Comparison of ENCODE assay signal across 29 cellular contexts in genomic region chr2:235052514-235053354, GRCh38.
DNase-seq lines count a peak whose midpoint lies in the region; ATAC-seq, FAIRE-seq and TF ChIP-seq lines count a peak whose summit lies in the region.
"Had no signal": no experiment of that assay in that cellular context is flagged by ENCODE, and none has a peak within 500 bp of the region (broad histone marks: within the 10 kb centered on the region; RNA-seq: fewer than 3 reads in every experiment).

No MANE protein-coding gene starts in this region.

- no peak for ATAC-seq in pancreas
- no peak for ATAC-seq in GM21576 (IDR thresholded peaks at IDR 0.05; ENCODE audit: unreplicated experiment)
- no peak for ATAC-seq in omental fat pad (ENCODE audit: low FRiP score)
- ATAC-seq: activated CD4-positive, CD25-positive, alpha-beta regulatory T cell treated with anti-CD3 and anti-CD28 coated beads, Interleukin-2, amount 50 U/mL, for 24 hours; activated T-helper 17 cell treated with anti-CD3 and anti-CD28 coated beads, Interleukin-2, amount 50 U/mL, for 72 hours; stimulated activated naive CD8-positive, alpha-beta T cell treated with anti-CD3 and anti-CD28 coated beads, Interleukin-15, amount 100 ng/mL, for 72 hours had no signal

- H3K4me3 ChIP-seq in A673 (ENCODE audit: low read depth, low read length, poor library complexity, severe bottlenecking) = no peak overlapping the region
- H3K4me3 ChIP-seq in SJSA1 = no peak overlapping the region
- no peak overlapping the region for H3K4me3 ChIP-seq in pancreas
- H3K4me3 ChIP-seq in WERI-Rb-1 (ENCODE audit: low read depth, low read length) = no peak overlapping the region
- H3K4me3 ChIP-seq: ascending aorta had no signal

- intact Hi-C loops in A673 (cut with micrococcal nuclease; ENCODE audit: unreplicated experiment) (loop anchor here (10.0 kb wide), 1 partner anchor 168 kb away; no protein-coding TSS in a partner anchor), pancreas (cut with DNase I) (loop anchor here in 1 of 3 donors (10.0 kb wide), 1 partner anchor 178 kb away; no protein-coding TSS in a partner anchor)

- POLR2A ChIA-PET in A673 (lab: Charles Lee; ENCODE audit: low non-redundant PET) = no interaction called here

- H3K36me3 ChIP-seq in A673 (ENCODE audit: insufficient read depth, low read length, poor library complexity, severe bottlenecking) = peaks cover 11% of the 10 kb centered on the region
- peaks cover 70% of the 10 kb centered on the region for H3K36me3 ChIP-seq in SJSA1
- H3K36me3 ChIP-seq in pancreas = peaks cover 0 to 38% (median 21%) of the 10 kb centered on the region in 3 donors
- H3K36me3 ChIP-seq in WERI-Rb-1 = peaks cover 73% of the 10 kb centered on the region

- no TSS peak for BruUV-seq in A673 (replicated peaks; lab: Mats Ljungman, UMichigan)

- no peak for FAIRE-seq in pancreas (lab: Jason Lieb, UNC)
- FAIRE-seq: GM18507, RCC 7860 had no signal

- CTCF ChIA-PET in A673 (lab: Charles Lee) = no interaction called here

- TF ChIP-seq CTCF in A673 (conservative IDR thresholded peaks at IDR 0.05; ENCODE audit: low read depth, low read length) (no peak), pancreas (IDR thresholded peaks at IDR 0.05) (no peak), omental fat pad (IDR thresholded peaks at IDR 0.05) (no peak), WERI-Rb-1 (IDR thresholded peaks at IDR 0.05; ENCODE audit: low read depth, low read length) (no peak)

- 69 to 73% methylated on average over 25 of the region's 25 CpGs for WGBS in pancreas, 2 donors

- H3K4me1 ChIP-seq in A673 (ENCODE audit: insufficient read depth, low read length, poor library complexity, severe bottlenecking) (peaks cover 20% of the 10 kb centered on the region), SJSA1 (replicated peaks) (peaks cover 86% of the 10 kb centered on the region), pancreas (peaks cover 38 to 62% (median 59%) of the 10 kb centered on the region in 3 donors)

- H3K27ac ChIP-seq in A673 (ENCODE audit: low read depth, low read length, poor library complexity, severe bottlenecking) (peak overlapping the region; percentile 78), SJSA1 (peak overlapping the region; percentile 96), pancreas (peak overlapping the region in 3 of 4 donors; percentile 55 to 94 (median 87)), WERI-Rb-1 (no peak overlapping the region)
- H3K27ac ChIP-seq: KMS-11 had no signal

- H3K9me3 ChIP-seq in A673 (ENCODE audit: low read depth, low read length, poor library complexity, severe bottlenecking) (no peaks in the 10 kb centered on the region), SJSA1 (replicated peaks) (no peaks in the 10 kb centered on the region), pancreas (no peaks in the 10 kb centered on the region), WERI-Rb-1 (ENCODE audit: severe bottlenecking) (no peaks in the 10 kb centered on the region)
- H3K9me3 ChIP-seq: ascending aorta, BE2C had no signal

- H3K27me3 ChIP-seq in A673 (replicated peaks; ENCODE audit: insufficient read depth, low read depth, low read length, poor library complexity) (no peaks in the 10 kb centered on the region), SJSA1 (replicated peaks) (no peaks in the 10 kb centered on the region), pancreas (no peaks in the 10 kb centered on the region), WERI-Rb-1 (ENCODE audit: insufficient read depth, low read depth, severe bottlenecking) (no peaks in the 10 kb centered on the region)
- H3K27me3 ChIP-seq: ascending aorta, BE2C had no signal

- no peak for DNase-seq in A673 (ENCODE audit: low spot score)
- no peak for DNase-seq in SJSA1 (ENCODE audit: low read depth in 1 of 2, low spot score in 2 of 2)
- DNase-seq in foreskin melanocyte = peak; percentile 27
- DNase-seq in pancreas = peak in 2 of 6 donors; percentile 29 to 57
- no peak for DNase-seq in hepatic stellate cell (ENCODE audit: low spot score)
- DNase-seq in omental fat pad (ENCODE audit: low spot score) = no peak
- DNase-seq in WERI-Rb-1 = no peak
- DNase-seq: activated CD4-positive, alpha-beta memory T cell treated with anti-CD3 and anti-CD28 coated beads, Interleukin-2, amount 10 ng/mL, durations not matched to agents 7 days and 5 days; activated naive CD8-positive, alpha-beta T cell treated with anti-CD3 and anti-CD28 coated beads for 36 hours; BE2C; cerebellar nuclear complex; DMS79 treated with DMSO at 0.1 percent for 48 hours; glutamatergic neuron; HCEC 1CT; islet precursor cell; NCI-H1417 treated with DMSO at 0.1 percent for 48 hours; NCI-H2081 treated with DMSO at 0.1 percent for 48 hours; NCI-H345; NCI-H748 treated with DMSO at 0.1 percent for 48 hours; stimulated activated naive CD8-positive, alpha-beta T cell treated with anti-CD3 and anti-CD28 coated beads, Interleukin-15, amount 100 ng/mL, for 72 hours; T-helper 1 cell; trophoblast cell had no signal
